In the genomic region with DNA sequence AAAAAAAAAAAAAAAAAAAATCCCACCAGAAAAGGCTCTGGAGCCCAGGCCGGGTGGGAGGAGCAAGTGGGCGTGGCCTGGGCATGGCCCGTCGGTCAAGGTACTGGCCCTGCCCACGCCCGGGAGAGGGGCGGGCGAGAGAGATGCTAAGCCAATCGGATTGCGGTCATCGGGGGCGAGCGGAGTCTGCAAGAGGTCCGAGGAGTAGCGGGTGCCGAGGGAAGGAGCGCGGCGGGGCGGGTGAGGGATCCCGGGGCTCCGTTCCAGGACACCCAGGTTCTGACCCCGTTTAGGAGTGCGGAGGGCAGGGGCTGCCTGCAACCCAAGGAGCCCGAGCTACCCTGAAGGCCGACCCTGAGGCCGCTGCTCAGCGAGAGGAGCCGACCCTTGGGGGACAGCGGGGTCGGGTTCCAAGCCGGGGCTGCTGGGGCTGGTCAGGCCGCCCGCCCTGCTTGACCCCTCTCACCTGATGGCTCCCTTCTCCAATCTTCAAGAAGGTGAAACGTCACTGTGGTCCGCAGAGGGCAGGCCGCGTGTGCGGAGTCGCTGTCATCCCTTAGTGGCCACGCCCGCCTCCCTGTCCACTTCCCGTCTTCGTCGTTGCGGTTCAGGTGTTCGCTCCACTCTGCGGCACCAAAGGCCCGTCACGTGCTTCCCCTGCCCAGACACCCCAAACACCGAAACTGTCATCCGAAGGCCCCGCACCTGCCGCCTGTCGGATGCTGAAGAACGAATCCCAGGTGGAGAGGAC, we compare ENCODE assay signal across 1 cellular context.
TF ChIP-seq lines count a peak whose summit lies in the region.

No MANE protein-coding gene starts in this region.

TF ChIP-seq in K562, 482 proteins besides CTCF, POLR2A, EP300 and RAD21 (continued from another document and continues in another):
- TF ChIP-seq, protein P1, sequence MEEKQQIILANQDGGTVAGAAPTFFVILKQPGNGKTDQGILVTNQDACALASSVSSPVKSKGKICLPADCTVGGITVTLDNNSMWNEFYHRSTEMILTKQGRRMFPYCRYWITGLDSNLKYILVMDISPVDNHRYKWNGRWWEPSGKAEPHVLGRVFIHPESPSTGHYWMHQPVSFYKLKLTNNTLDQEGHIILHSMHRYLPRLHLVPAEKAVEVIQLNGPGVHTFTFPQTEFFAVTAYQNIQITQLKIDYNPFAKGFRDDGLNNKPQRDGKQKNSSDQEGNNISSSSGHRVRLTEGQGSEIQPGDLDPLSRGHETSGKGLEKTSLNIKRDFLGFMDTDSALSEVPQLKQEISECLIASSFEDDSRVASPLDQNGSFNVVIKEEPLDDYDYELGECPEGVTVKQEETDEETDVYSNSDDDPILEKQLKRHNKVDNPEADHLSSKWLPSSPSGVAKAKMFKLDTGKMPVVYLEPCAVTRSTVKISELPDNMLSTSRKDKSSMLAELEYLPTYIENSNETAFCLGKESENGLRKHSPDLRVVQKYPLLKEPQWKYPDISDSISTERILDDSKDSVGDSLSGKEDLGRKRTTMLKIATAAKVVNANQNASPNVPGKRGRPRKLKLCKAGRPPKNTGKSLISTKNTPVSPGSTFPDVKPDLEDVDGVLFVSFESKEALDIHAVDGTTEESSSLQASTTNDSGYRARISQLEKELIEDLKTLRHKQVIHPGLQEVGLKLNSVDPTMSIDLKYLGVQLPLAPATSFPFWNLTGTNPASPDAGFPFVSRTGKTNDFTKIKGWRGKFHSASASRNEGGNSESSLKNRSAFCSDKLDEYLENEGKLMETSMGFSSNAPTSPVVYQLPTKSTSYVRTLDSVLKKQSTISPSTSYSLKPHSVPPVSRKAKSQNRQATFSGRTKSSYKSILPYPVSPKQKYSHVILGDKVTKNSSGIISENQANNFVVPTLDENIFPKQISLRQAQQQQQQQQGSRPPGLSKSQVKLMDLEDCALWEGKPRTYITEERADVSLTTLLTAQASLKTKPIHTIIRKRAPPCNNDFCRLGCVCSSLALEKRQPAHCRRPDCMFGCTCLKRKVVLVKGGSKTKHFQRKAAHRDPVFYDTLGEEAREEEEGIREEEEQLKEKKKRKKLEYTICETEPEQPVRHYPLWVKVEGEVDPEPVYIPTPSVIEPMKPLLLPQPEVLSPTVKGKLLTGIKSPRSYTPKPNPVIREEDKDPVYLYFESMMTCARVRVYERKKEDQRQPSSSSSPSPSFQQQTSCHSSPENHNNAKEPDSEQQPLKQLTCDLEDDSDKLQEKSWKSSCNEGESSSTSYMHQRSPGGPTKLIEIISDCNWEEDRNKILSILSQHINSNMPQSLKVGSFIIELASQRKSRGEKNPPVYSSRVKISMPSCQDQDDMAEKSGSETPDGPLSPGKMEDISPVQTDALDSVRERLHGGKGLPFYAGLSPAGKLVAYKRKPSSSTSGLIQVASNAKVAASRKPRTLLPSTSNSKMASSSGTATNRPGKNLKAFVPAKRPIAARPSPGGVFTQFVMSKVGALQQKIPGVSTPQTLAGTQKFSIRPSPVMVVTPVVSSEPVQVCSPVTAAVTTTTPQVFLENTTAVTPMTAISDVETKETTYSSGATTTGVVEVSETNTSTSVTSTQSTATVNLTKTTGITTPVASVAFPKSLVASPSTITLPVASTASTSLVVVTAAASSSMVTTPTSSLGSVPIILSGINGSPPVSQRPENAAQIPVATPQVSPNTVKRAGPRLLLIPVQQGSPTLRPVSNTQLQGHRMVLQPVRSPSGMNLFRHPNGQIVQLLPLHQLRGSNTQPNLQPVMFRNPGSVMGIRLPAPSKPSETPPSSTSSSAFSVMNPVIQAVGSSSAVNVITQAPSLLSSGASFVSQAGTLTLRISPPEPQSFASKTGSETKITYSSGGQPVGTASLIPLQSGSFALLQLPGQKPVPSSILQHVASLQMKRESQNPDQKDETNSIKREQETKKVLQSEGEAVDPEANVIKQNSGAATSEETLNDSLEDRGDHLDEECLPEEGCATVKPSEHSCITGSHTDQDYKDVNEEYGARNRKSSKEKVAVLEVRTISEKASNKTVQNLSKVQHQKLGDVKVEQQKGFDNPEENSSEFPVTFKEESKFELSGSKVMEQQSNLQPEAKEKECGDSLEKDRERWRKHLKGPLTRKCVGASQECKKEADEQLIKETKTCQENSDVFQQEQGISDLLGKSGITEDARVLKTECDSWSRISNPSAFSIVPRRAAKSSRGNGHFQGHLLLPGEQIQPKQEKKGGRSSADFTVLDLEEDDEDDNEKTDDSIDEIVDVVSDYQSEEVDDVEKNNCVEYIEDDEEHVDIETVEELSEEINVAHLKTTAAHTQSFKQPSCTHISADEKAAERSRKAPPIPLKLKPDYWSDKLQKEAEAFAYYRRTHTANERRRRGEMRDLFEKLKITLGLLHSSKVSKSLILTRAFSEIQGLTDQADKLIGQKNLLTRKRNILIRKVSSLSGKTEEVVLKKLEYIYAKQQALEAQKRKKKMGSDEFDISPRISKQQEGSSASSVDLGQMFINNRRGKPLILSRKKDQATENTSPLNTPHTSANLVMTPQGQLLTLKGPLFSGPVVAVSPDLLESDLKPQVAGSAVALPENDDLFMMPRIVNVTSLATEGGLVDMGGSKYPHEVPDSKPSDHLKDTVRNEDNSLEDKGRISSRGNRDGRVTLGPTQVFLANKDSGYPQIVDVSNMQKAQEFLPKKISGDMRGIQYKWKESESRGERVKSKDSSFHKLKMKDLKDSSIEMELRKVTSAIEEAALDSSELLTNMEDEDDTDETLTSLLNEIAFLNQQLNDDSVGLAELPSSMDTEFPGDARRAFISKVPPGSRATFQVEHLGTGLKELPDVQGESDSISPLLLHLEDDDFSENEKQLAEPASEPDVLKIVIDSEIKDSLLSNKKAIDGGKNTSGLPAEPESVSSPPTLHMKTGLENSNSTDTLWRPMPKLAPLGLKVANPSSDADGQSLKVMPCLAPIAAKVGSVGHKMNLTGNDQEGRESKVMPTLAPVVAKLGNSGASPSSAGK (IDR thresholded peaks at IDR 0.05): peak; percentile 69
- TF ChIP-seq, protein P2, sequence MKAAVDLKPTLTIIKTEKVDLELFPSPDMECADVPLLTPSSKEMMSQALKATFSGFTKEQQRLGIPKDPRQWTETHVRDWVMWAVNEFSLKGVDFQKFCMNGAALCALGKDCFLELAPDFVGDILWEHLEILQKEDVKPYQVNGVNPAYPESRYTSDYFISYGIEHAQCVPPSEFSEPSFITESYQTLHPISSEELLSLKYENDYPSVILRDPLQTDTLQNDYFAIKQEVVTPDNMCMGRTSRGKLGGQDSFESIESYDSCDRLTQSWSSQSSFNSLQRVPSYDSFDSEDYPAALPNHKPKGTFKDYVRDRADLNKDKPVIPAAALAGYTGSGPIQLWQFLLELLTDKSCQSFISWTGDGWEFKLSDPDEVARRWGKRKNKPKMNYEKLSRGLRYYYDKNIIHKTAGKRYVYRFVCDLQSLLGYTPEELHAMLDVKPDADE (conservative IDR thresholded peaks at IDR 0.05; ENCODE audit: control insufficient read depth, low read depth, low read length): no peak
- TF ChIP-seq CTBP1 (IDR thresholded peaks at IDR 0.05; ENCODE audit: borderline replicate concordance): peak; percentile 60; the same call in 1 of the 2 replicates
- TF ChIP-seq, protein P3, sequence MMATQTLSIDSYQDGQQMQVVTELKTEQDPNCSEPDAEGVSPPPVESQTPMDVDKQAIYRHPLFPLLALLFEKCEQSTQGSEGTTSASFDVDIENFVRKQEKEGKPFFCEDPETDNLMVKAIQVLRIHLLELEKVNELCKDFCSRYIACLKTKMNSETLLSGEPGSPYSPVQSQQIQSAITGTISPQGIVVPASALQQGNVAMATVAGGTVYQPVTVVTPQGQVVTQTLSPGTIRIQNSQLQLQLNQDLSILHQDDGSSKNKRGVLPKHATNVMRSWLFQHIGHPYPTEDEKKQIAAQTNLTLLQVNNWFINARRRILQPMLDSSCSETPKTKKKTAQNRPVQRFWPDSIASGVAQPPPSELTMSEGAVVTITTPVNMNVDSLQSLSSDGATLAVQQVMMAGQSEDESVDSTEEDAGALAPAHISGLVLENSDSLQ (IDR thresholded peaks at IDR 0.05): peak; percentile 95
- no peak for TF ChIP-seq ATF1 (CRISPR knock-in tag; IDR thresholded peaks at IDR 0.05)
- peak; percentile 55 for TF ChIP-seq ATF1 (tag; IDR thresholded peaks at IDR 0.05)
- TF ChIP-seq STAT5B (CRISPR knock-in tag; IDR thresholded peaks at IDR 0.05): no peak
- no peak for TF ChIP-seq SRSF3 (IDR thresholded peaks at IDR 0.05; ENCODE audit: insufficient read depth, low read length)
- peak; percentile 61 for TF ChIP-seq RBFOX2 (IDR thresholded peaks at IDR 0.05; ENCODE audit: low read depth, low read length)
- TF ChIP-seq, protein P4, sequence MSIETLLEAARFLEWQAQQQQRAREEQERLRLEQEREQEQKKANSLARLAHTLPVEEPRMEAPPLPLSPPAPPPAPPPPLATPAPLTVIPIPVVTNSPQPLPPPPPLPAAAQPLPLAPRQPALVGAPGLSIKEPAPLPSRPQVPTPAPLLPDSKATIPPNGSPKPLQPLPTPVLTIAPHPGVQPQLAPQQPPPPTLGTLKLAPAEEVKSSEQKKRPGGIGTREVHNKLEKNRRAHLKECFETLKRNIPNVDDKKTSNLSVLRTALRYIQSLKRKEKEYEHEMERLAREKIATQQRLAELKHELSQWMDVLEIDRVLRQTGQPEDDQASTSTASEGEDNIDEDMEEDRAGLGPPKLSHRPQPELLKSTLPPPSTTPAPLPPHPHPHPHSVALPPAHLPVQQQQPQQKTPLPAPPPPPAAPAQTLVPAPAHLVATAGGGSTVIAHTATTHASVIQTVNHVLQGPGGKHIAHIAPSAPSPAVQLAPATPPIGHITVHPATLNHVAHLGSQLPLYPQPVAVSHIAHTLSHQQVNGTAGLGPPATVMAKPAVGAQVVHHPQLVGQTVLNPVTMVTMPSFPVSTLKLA (conservative IDR thresholded peaks at IDR 0.05): peak; percentile 35 to 57; a peak in 3 of 4 replicates
- TF ChIP-seq, protein P5, sequence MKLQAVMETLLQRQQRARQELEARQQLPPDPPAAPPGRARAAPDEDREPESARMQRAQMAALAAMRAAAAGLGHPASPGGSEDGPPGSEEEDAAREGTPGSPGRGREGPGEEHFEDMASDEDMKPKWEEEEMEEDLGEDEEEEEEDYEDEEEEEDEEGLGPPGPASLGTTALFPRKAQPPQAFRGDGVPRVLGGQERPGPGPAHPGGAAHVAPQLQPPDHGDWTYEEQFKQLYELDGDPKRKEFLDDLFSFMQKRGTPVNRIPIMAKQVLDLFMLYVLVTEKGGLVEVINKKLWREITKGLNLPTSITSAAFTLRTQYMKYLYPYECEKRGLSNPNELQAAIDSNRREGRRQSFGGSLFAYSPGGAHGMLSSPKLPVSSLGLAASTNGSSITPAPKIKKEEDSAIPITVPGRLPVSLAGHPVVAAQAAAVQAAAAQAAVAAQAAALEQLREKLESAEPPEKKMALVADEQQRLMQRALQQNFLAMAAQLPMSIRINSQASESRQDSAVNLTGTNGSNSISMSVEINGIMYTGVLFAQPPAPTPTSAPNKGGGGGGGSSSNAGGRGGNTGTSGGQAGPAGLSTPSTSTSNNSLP (IDR thresholded peaks at IDR 0.05; ENCODE audit: borderline replicate concordance, low read depth, low read length): no peak
- TF ChIP-seq RNF2 (IDR thresholded peaks at IDR 0.05): no peak
- TF ChIP-seq, protein P6, sequence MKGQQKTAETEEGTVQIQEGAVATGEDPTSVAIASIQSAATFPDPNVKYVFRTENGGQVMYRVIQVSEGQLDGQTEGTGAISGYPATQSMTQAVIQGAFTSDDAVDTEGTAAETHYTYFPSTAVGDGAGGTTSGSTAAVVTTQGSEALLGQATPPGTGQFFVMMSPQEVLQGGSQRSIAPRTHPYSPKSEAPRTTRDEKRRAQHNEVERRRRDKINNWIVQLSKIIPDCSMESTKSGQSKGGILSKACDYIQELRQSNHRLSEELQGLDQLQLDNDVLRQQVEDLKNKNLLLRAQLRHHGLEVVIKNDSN (CRISPR knock-in tag; IDR thresholded peaks at IDR 0.05): peak; percentile 67
- peak; percentile 62 for TF ChIP-seq POLR2G (IDR thresholded peaks at IDR 0.05; ENCODE audit: low read depth, low read length)
- TF ChIP-seq LEF1 (IDR thresholded peaks at IDR 0.05): no peak
- TF ChIP-seq, protein P7, sequence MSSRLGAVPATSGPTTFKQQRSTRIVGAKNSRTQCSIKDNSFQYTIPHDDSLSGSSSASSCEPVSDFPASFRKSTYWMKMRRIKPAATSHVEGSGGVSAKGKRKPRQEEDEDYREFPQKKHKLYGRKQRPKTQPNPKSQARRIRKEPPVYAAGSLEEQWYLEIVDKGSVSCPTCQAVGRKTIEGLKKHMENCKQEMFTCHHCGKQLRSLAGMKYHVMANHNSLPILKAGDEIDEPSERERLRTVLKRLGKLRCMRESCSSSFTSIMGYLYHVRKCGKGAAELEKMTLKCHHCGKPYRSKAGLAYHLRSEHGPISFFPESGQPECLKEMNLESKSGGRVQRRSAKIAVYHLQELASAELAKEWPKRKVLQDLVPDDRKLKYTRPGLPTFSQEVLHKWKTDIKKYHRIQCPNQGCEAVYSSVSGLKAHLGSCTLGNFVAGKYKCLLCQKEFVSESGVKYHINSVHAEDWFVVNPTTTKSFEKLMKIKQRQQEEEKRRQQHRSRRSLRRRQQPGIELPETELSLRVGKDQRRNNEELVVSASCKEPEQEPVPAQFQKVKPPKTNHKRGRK (tag; IDR thresholded peaks at IDR 0.05): no peak
- no peak for TF ChIP-seq MEIS2 (IDR thresholded peaks at IDR 0.05; ENCODE audit: partially characterized antibody)
- no peak for TF ChIP-seq CHD2 (IDR thresholded peaks at IDR 0.05; ENCODE audit: low read depth, low read length)
- TF ChIP-seq FOXA1 (IDR thresholded peaks at IDR 0.05; ENCODE audit: borderline replicate concordance): no peak
- TF ChIP-seq, protein P8, sequence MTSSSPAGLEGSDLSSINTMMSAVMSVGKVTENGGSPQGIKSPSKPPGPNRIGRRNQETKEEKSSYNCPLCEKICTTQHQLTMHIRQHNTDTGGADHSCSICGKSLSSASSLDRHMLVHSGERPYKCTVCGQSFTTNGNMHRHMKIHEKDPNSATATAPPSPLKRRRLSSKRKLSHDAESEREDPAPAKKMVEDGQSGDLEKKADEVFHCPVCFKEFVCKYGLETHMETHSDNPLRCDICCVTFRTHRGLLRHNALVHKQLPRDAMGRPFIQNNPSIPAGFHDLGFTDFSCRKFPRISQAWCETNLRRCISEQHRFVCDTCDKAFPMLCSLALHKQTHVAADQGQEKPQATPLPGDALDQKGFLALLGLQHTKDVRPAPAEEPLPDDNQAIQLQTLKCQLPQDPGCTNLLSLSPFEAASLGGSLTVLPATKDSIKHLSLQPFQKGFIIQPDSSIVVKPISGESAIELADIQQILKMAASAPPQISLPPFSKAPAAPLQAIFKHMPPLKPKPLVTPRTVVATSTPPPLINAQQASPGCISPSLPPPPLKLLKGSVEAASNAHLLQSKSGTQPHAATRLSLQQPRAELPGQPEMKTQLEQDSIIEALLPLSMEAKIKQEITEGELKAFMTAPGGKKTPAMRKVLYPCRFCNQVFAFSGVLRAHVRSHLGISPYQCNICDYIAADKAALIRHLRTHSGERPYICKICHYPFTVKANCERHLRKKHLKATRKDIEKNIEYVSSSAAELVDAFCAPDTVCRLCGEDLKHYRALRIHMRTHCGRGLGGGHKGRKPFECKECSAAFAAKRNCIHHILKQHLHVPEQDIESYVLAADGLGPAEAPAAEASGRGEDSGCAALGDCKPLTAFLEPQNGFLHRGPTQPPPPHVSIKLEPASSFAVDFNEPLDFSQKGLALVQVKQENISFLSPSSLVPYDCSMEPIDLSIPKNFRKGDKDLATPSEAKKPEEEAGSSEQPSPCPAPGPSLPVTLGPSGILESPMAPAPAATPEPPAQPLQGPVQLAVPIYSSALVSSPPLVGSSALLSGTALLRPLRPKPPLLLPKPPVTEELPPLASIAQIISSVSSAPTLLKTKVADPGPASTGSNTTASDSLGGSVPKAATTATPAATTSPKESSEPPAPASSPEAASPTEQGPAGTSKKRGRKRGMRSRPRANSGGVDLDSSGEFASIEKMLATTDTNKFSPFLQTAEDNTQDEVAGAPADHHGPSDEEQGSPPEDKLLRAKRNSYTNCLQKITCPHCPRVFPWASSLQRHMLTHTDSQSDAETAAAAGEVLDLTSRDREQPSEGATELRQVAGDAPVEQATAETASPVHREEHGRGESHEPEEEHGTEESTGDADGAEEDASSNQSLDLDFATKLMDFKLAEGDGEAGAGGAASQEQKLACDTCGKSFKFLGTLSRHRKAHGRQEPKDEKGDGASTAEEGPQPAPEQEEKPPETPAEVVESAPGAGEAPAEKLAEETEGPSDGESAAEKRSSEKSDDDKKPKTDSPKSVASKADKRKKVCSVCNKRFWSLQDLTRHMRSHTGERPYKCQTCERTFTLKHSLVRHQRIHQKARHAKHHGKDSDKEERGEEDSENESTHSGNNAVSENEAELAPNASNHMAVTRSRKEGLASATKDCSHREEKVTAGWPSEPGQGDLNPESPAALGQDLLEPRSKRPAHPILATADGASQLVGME (CRISPR knock-in tag; IDR thresholded peaks at IDR 0.05): no peak
- peak in 1 of 2 experiments; percentile 55; a peak in 1 of 4 replicates for TF ChIP-seq HDAC1 (IDR thresholded peaks at IDR 0.05)
